1 cellular context compared by ENCODE assay signal in the genomic region with DNA sequence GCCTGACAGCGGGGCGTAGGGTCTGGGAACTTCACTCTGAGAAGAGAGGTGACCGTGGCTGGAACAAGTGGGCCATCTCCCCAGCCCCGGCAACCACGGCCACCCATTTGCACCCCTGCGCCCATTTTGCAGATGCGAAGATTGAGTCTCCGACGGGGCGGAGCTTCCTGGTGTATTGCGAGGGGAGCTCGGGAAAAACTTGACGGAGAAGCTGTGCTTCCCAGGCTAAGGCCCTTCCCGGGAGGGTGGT.
TF ChIP-seq lines count a peak whose summit lies in the region.

No MANE protein-coding gene starts in this region.

TF ChIP-seq in HepG2, 621 proteins besides CTCF, POLR2A, EP300 and RAD21 (continued from another document and continues in another):
- TF ChIP-seq EHMT2 (IDR thresholded peaks at IDR 0.05; ENCODE audit: borderline replicate concordance, low read depth, low read length) (no peak), ZC3H4 (CRISPR knock-in tag; IDR thresholded peaks at IDR 0.05; ENCODE audit: borderline replicate concordance) (no peak), ZNF572 (CRISPR knock-in tag; IDR thresholded peaks at IDR 0.05) (no peak), SMAD9 (CRISPR knock-in tag; IDR thresholded peaks at IDR 0.05) (no peak; the same call in 1 of the 2 replicates), PHF21A (CRISPR knock-in tag; IDR thresholded peaks at IDR 0.05) (no peak), ZNF180 (CRISPR knock-in tag; IDR thresholded peaks at IDR 0.05; ENCODE audit: borderline replicate concordance, low read depth) (no peak), ZNF878 (CRISPR knock-in tag; IDR thresholded peaks at IDR 0.05) (no peak), E2F2 (CRISPR knock-in tag; IDR thresholded peaks at IDR 0.05; ENCODE audit: borderline replicate concordance) (no peak), ZMYM2 (CRISPR knock-in tag; IDR thresholded peaks at IDR 0.05) (peak; percentile 100), ZBTB39 (CRISPR knock-in tag; IDR thresholded peaks at IDR 0.05) (no peak), AFF4 (CRISPR knock-in tag; IDR thresholded peaks at IDR 0.05) (no peak), ZNF646 (CRISPR knock-in tag; IDR thresholded peaks at IDR 0.05) (no peak), ZNF768 (CRISPR knock-in tag; IDR thresholded peaks at IDR 0.05) (peak; percentile 80; the same call in 1 of the 2 replicates), ZFP36 (IDR thresholded peaks at IDR 0.05; ENCODE audit: borderline replicate concordance, low read depth, low read length, partially characterized antibody) (no peak), ZBTB20 (CRISPR knock-in tag; IDR thresholded peaks at IDR 0.05; ENCODE audit: borderline replicate concordance, low read depth) (peak; percentile 86), CREB1 (IDR thresholded peaks at IDR 0.05) (no peak), CREB1 (CRISPR knock-in tag; IDR thresholded peaks at IDR 0.05) (no peak), ZNF761 (CRISPR knock-in tag; conservative IDR thresholded peaks at IDR 0.05) (no peak), ZNF329 (CRISPR knock-in tag; IDR thresholded peaks at IDR 0.05; ENCODE audit: low read depth) (no peak), GTF3A (CRISPR knock-in tag; conservative IDR thresholded peaks at IDR 0.05) (no peak), ZNF709 (CRISPR knock-in tag; IDR thresholded peaks at IDR 0.05) (no peak), ZGPAT (CRISPR knock-in tag; IDR thresholded peaks at IDR 0.05) (no peak), GABPB1 (CRISPR knock-in tag; IDR thresholded peaks at IDR 0.05) (no peak), HNF4G (IDR thresholded peaks at IDR 0.05; ENCODE audit: borderline replicate concordance, low read depth, low read length) (no peak), HNF4G (CRISPR knock-in tag; IDR thresholded peaks at IDR 0.05; ENCODE audit: borderline replicate concordance, low read depth) (peak; percentile 68; the same call in 1 of the 2 replicates), ATRX (CRISPR knock-in tag; IDR thresholded peaks at IDR 0.05; ENCODE audit: borderline replicate concordance) (no peak), ZNF891 (CRISPR knock-in tag; IDR thresholded peaks at IDR 0.05) (no peak), ZSCAN31 (CRISPR knock-in tag; IDR thresholded peaks at IDR 0.05; ENCODE audit: low read depth) (peak; percentile 72; the same call in 1 of the 2 replicates), CHD4 (IDR thresholded peaks at IDR 0.05; ENCODE audit: borderline replicate concordance, low read length) (peak; percentile 100), MAX (IDR thresholded peaks at IDR 0.05) (no peak; the same call in 1 of the 2 replicates), HNRNPUL1 (IDR thresholded peaks at IDR 0.05; ENCODE audit: low read depth, low read length) (no peak), ZBTB1 (CRISPR knock-in tag; IDR thresholded peaks at IDR 0.05; ENCODE audit: borderline replicate concordance) (no peak), ZNF253 (CRISPR knock-in tag; IDR thresholded peaks at IDR 0.05; ENCODE audit: borderline replicate concordance) (no peak; the same call in 1 of the 2 replicates), NCOA1 (CRISPR knock-in tag; IDR thresholded peaks at IDR 0.05) (no peak)
- TF ChIP-seq, protein P1, sequence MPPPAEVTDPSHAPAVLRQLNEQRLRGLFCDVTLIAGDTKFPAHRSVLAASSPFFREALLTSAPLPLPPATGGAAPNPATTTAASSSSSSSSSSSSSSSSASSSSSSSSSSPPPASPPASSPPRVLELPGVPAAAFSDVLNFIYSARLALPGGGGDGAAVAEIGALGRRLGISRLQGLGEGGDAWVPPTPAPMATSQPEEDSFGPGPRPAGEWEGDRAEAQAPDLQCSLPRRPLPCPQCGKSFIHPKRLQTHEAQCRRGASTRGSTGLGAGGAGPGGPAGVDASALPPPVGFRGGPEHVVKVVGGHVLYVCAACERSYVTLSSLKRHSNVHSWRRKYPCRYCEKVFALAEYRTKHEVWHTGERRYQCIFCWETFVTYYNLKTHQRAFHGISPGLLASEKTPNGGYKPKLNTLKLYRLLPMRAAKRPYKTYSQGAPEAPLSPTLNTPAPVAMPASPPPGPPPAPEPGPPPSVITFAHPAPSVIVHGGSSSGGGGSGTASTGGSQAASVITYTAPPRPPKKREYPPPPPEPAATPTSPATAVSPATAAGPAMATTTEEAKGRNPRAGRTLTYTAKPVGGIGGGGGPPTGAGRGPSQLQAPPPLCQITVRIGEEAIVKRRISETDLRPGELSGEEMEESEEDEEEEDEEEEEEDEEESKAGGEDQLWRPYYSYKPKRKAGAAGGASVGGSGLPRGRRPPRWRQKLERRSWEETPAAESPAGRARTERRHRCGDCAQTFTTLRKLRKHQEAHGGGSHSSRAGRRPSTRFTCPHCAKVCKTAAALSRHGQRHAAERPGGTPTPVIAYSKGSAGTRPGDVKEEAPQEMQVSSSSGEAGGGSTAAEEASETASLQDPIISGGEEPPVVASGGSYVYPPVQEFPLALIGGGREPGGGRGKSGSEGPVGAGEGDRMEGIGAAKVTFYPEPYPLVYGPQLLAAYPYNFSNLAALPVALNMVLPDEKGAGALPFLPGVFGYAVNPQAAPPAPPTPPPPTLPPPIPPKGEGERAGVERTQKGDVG (CRISPR knock-in tag; IDR thresholded peaks at IDR 0.05; ENCODE audit: borderline replicate concordance): no peak
- TF ChIP-seq, protein P2, sequence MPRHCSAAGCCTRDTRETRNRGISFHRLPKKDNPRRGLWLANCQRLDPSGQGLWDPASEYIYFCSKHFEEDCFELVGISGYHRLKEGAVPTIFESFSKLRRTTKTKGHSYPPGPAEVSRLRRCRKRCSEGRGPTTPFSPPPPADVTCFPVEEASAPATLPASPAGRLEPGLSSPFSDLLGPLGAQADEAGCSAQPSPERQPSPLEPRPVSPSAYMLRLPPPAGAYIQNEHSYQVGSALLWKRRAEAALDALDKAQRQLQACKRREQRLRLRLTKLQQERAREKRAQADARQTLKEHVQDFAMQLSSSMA (CRISPR knock-in tag; IDR thresholded peaks at IDR 0.05): no peak
- TF ChIP-seq, protein P3, sequence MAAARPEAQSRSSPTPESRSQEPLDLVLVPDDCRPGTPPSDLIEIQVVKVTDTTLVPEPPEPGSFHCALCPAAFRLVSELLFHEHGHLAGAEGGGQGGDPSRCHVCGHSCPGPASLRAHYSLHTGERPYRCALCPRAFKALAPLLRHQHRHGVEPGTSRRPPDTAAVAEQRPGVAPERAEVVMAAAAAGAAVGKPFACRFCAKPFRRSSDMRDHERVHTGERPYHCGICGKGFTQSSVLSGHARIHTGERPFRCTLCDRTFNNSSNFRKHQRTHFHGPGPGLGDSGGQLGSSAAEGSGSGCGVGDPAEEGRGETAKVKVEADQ (CRISPR knock-in tag; IDR thresholded peaks at IDR 0.05; ENCODE audit: borderline replicate concordance): 0 out of 2 replicates have a peak, but pooled peaks have one; percentile 15
